Comparison of ENCODE assay signal across 8 cellular contexts in the genomic region with DNA sequence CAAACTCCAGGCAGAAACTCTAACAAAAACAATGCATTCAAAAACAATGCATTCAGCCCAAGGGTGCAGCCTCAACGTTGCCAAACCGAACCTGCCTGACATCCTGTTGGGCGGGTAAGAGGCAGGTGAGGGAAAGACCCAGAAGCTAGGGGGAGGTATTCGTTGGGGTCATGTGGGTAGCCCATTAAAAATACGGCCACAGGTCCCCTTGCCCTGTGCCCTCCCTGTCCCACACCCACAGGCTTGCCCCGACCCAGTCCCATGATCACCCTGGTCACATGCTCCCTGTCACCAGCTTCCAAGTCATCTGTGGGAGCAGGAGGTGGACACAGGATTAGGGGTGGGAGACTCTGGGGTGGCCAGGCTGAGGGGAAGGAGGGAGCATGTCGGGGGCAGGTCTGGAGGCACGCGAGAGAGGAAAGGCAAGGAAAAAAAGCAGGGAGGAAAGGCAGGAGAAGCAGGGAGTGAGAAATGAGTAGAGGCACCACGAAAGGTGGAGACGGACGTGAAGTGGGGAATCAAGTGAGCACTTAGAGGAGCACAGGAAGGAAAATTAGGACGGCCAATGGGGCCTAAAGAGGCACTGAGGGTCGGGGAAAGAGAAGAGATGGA. TPM values are rescaled to one million over a fixed set of nuclear protein-coding genes. Genes with fewer than 3 reads are reported as not detected.
DNase-seq lines count a peak whose midpoint lies in the region; ATAC-seq and TF ChIP-seq lines count a peak whose summit lies in the region.

No MANE protein-coding gene starts in this region.

- TF ChIP-seq POLR2A in gastroesophageal sphincter (IDR thresholded peaks at IDR 0.05), result no peak

- H4K8ac ChIP-seq in trophoblast cell (ENCODE audit: low read depth, low read length), result peak overlapping the region; percentile 96

- H3K4ac ChIP-seq in trophoblast cell (ENCODE audit: low read depth, low read length), result peak overlapping the region; percentile 78

- peak overlapping the region; percentile 85 for H3K4me3 ChIP-seq in GM08714 (ENCODE audit: low read length)
- peak overlapping the region; percentile 76 for H3K4me3 ChIP-seq in HUES48 (ENCODE audit: low read depth, low read length)
- H3K4me3 ChIP-seq in gastroesophageal sphincter, result peak overlapping the region; percentile 49 to 64
- H3K4me3 ChIP-seq in trophoblast cell (ENCODE audit: low read depth, low read length), result peak overlapping the region; percentile 47

- peaks cover 3 to 4% of the 10 kb centered on the region in 2 donors for H3K36me3 Mint-ChIP-seq in activated T-cell treated with anti-CD3 and anti-CD28 coated beads, Interleukin-2, amount 50 U/mL, for 72 hours (ENCODE audit: insufficient read depth in 2 of 2)

- TF ChIP-seq CTCF in gastroesophageal sphincter (IDR thresholded peaks at IDR 0.05), result no peak

- peak overlapping the region; percentile 86 for H2BK12ac ChIP-seq in trophoblast cell (ENCODE audit: low read length)

- H4K91ac ChIP-seq in trophoblast cell (ENCODE audit: low read depth, low read length), result peak overlapping the region; percentile 99

- H3K9me3 ChIP-seq in HUES48 (ENCODE audit: control insufficient read depth, insufficient read depth, low read length) (no peaks in the 10 kb centered on the region), gastroesophageal sphincter (no peaks in the 10 kb centered on the region), trophoblast cell (ENCODE audit: insufficient read depth, low read depth, low read length) (no peaks in the 10 kb centered on the region)

- H3K27me3 ChIP-seq in HUES48 (ENCODE audit: control insufficient read depth, insufficient read depth, low read length), result no peaks in the 10 kb centered on the region
- no peaks in the 10 kb centered on the region for H3K27me3 ChIP-seq in gastroesophageal sphincter
- H3K27me3 ChIP-seq in trophoblast cell (ENCODE audit: insufficient read depth, low read length), result no peaks in the 10 kb centered on the region

- H3K4me3 Mint-ChIP-seq in activated T-cell treated with anti-CD3 and anti-CD28 coated beads, Interleukin-2, amount 50 U/mL, for 72 hours, result peak overlapping the region; percentile 95 to 98

- H3K36me3 ChIP-seq in HUES48 (ENCODE audit: control insufficient read depth, insufficient read depth, low read length) (no peaks in the 10 kb centered on the region), gastroesophageal sphincter (no peaks in the 10 kb centered on the region), trophoblast cell (ENCODE audit: control insufficient read depth in 1 of 2, insufficient read depth in 2 of 2, low read length in 2 of 2) (no peaks in the 10 kb centered on the region)

- H2AFZ ChIP-seq in trophoblast cell (ENCODE audit: insufficient read depth, low read length, poor library complexity), result peak overlapping the region; percentile 55

- no peak overlapping the region for H3K23ac ChIP-seq in trophoblast cell (ENCODE audit: low read length)

- peak overlapping the region; percentile 72 for H3K4me2 ChIP-seq in trophoblast cell (ENCODE audit: low read length)

- peak overlapping the region; percentile 90 for H3K18ac ChIP-seq in trophoblast cell (ENCODE audit: low read length)

- no peaks in the 10 kb centered on the region for H3K9me3 Mint-ChIP-seq in activated T-cell treated with anti-CD3 and anti-CD28 coated beads, Interleukin-2, amount 50 U/mL, for 72 hours

- no peaks in the 10 kb centered on the region for H3K27me3 Mint-ChIP-seq in activated T-cell treated with anti-CD3 and anti-CD28 coated beads, Interleukin-2, amount 50 U/mL, for 72 hours (ENCODE audit: low read depth)

- peak; percentile 47 to 50 for DNase-seq in activated T-cell treated with anti-CD3 and anti-CD28 coated beads, Interleukin-2, amount 50 U/mL, for 72 hours
- DNase-seq in trophoblast cell (peak; percentile 79 to 89), NCI-H446 treated with DMSO at 0.1 percent for 48 hours (lab: John Stamatoyannopoulos, UW) (no peak), NOMO-1 (lab: John Stamatoyannopoulos, UW; ENCODE audit: unreplicated experiment in 2 of 2) (no peak)

- peak overlapping the region; percentile 97 for H3K27ac Mint-ChIP-seq in activated T-cell treated with anti-CD3 and anti-CD28 coated beads, Interleukin-2, amount 50 U/mL, for 72 hours

- H3K79me1 ChIP-seq in trophoblast cell (ENCODE audit: low read length), result peaks cover 45% of the 10 kb centered on the region

- peak overlapping the region; percentile 7 for H2AK5ac ChIP-seq in trophoblast cell (ENCODE audit: low read length)

- H2BK5ac ChIP-seq in trophoblast cell (ENCODE audit: low read depth, low read length, poor library complexity), result peak overlapping the region; percentile 98

- H4K12ac ChIP-seq in trophoblast cell (ENCODE audit: low read depth, low read length), result peak overlapping the region; percentile 94

- peak overlapping the region; percentile 92 for H3K27ac ChIP-seq in HUES48 (ENCODE audit: low read depth, low read length)
- H3K27ac ChIP-seq in gastroesophageal sphincter, result peak overlapping the region; percentile 59 to 88 (median 86)
- peak overlapping the region; percentile 90 for H3K27ac ChIP-seq in trophoblast cell (ENCODE audit: low read depth, low read length)

- H3K4me1 ChIP-seq in HUES48 (ENCODE audit: control insufficient read depth, insufficient read depth, low read length), result peaks cover 26% of the 10 kb centered on the region
- peaks cover 0 to 46% (median 16%) of the 10 kb centered on the region in 3 donors for H3K4me1 ChIP-seq in gastroesophageal sphincter
- H3K4me1 ChIP-seq in trophoblast cell (ENCODE audit: control insufficient read depth in 1 of 2, insufficient read depth in 2 of 2, low read length in 2 of 2), result peaks cover 32 to 33% of the 10 kb centered on the region in 2 experiments

- peak overlapping the region; percentile 97 for H2BK120ac ChIP-seq in trophoblast cell (ENCODE audit: insufficient read depth, low read length, poor library complexity)

- ATAC-seq in activated T-cell treated with anti-CD3 and anti-CD28 coated beads, Interleukin-2, amount 50 U/mL, for 72 hours (replicated peaks in 1 of 2), result peak in 1 of 2 donors; percentile 11
- ATAC-seq in gastroesophageal sphincter (no peak), GM18498 (IDR thresholded peaks at IDR 0.05; ENCODE audit: unreplicated experiment) (no peak)

- peak overlapping the region; percentile 92 for H3K9ac ChIP-seq in HUES48 (ENCODE audit: low read depth, low read length)
- peak overlapping the region; percentile 61 for H3K9ac ChIP-seq in trophoblast cell (ENCODE audit: low read length)

- 13 to 20% methylated on average over 10 to 14 of the region's 14 CpGs for WGBS in gastroesophageal sphincter (ENCODE audit: low coverage in 1 of 2), 2 donors
- no CpG with 5 or more reads among the region's 14 CpGs for whole genome bisulfite sequencing in trophoblast cell (ENCODE audit: extremely low coverage, insufficient coverage, insufficient read length)

- H3K4me1 Mint-ChIP-seq in activated T-cell treated with anti-CD3 and anti-CD28 coated beads, Interleukin-2, amount 50 U/mL, for 72 hours (ENCODE audit: low read depth), result peaks cover 58% of the 10 kb centered on the region

- H3K79me2 ChIP-seq in trophoblast cell (ENCODE audit: control insufficient read depth, insufficient read depth, low read length, poor library complexity), result peaks cover 5% of the 10 kb centered on the region

- no peak for TF ChIP-seq EP300 in gastroesophageal sphincter (IDR thresholded peaks at IDR 0.05)

- H3K14ac ChIP-seq in trophoblast cell (ENCODE audit: low read length), result peak overlapping the region; percentile 93

RNA-seq across cellular contexts. Expression of a gene that starts 0.7 kb away (rescaled TPM):
- total RNA-seq in activated T-cell treated with anti-CD3 and anti-CD28 coated beads, Interleukin-2, amount 50 U/mL, for 72 hours, result 100 to 1,000 TPM in 1 of 2 donors, 10 to 100 TPM in 1; 87.5 to 102 TPM
- 10 to 100 TPM in 3 of 4 donors, 1 to 10 TPM in 1; 4.4 to 30.5 (median 22.0) TPM for total RNA-seq in gastroesophageal sphincter
- 5.6 and 7.2 TPM in 2 replicates for polyA plus RNA-seq in trophoblast cell (2013)

RNA-seq across cellular contexts. Expression of a gene that starts 20.8 kb away (rescaled TPM):
- total RNA-seq in activated T-cell treated with anti-CD3 and anti-CD28 coated beads, Interleukin-2, amount 50 U/mL, for 72 hours, result 10 to 100 TPM; 15.6 to 20.3 TPM
- total RNA-seq in gastroesophageal sphincter, result 10 to 100 TPM; 21.2 to 93.7 (median 51.2) TPM
- 36.7 and 39.8 TPM in 2 replicates for polyA plus RNA-seq in trophoblast cell (2013)

Comparison
In these comparisons a context has a peak if more than half of its experiments do, and no peak if none do; other contexts are left out.
1. DNase-seq: peak in activated T-cell treated with anti-CD3 and anti-CD28 coated beads, Interleukin-2, amount 50 U/mL, for 72 hours (2 of 2) and trophoblast cell (2 of 2); none in NCI-H446 treated with DMSO at 0.1 percent for 48 hours (single experiment) and NOMO-1 (0 of 2).
2. Peak in every context shown above with its lines, with median percentiles within 50 percentile points of each other: H3K4me3 ChIP-seq and H3K27ac ChIP-seq.